In genomic region chr12:67426067-67426466, GRCh38 we compare ENCODE assay signal across 12 cellular contexts.
DNase-seq lines count a peak whose midpoint lies in the region; ATAC-seq, FAIRE-seq and TF ChIP-seq lines count a peak whose summit lies in the region.
"Had no signal": no experiment of that assay in that cellular context is flagged by ENCODE, and none has a peak within 500 bp of the region (broad histone marks: within the 10 kb centered on the region; RNA-seq: fewer than 3 reads in every experiment).

No MANE protein-coding gene starts in this region.

- TF ChIP-seq EP300 in gastroesophageal sphincter (IDR thresholded peaks at IDR 0.05) = no peak

- peak overlapping the region; percentile 54 to 64 for H3K27ac ChIP-seq in small intestine (ENCODE audit: low read depth in 1 of 2, low read length in 1 of 2)
- H3K27ac ChIP-seq in gastroesophageal sphincter = no peak overlapping the region
- H3K27ac ChIP-seq: 22Rv1, VCaP had no signal

- H3K36me3 ChIP-seq in small intestine (ENCODE audit: control insufficient read depth in 2 of 2, insufficient read depth in 2 of 2, low read length in 2 of 2) (no peaks in the 10 kb centered on the region), gastroesophageal sphincter (no peaks in the 10 kb centered on the region)

- TF ChIP-seq CTCF in gastroesophageal sphincter (IDR thresholded peaks at IDR 0.05) = no peak

- DNase-seq in NCI-H1092 treated with DMSO at 0.1 percent for 48 hours (lab: John Stamatoyannopoulos, UW) = peak; percentile 9
- DNase-seq in NCI-H1092 (lab: John Stamatoyannopoulos, UW) = no peak
- DNase-seq in NCI-H345 treated with DMSO at 0.1 percent for 48 hours (lab: John Stamatoyannopoulos, UW; ENCODE audit: unreplicated experiment) = peak; percentile 99
- peak; percentile 93 for DNase-seq in fibroblast of gingiva (ENCODE audit: low read depth)
- DNase-seq in small intestine = peak; percentile 75
- DNase-seq in NCI-H1930 (lab: John Stamatoyannopoulos, UW) = no peak

- ATAC-seq in HG02938 (IDR thresholded peaks at IDR 0.05; ENCODE audit: unreplicated experiment) = no peak
- no peak for ATAC-seq in gastroesophageal sphincter

- H3K4me3 ChIP-seq in small intestine (ENCODE audit: low read depth in 1 of 2, low read length in 2 of 2) (no peak overlapping the region), gastroesophageal sphincter (no peak overlapping the region)
- H3K4me3 ChIP-seq: lung had no signal

- peaks cover 18 to 21% of the 10 kb centered on the region in 2 donors for H3K4me1 ChIP-seq in small intestine (ENCODE audit: control insufficient read depth in 2 of 2, insufficient read depth in 1 of 2, low read depth in 1 of 2, low read length in 1 of 2)
- H3K4me1 ChIP-seq in gastroesophageal sphincter = peaks cover 0 to 14% (median 0%) of the 10 kb centered on the region in 3 donors

- no peak for FAIRE-seq in small intestine (lab: Jason Lieb, UNC)
- FAIRE-seq: GM18507 had no signal

- H3K27me3 ChIP-seq in small intestine (ENCODE audit: control insufficient read depth in 2 of 2, insufficient read depth in 2 of 2, low read length in 2 of 2) (no peaks in the 10 kb centered on the region), gastroesophageal sphincter (no peaks in the 10 kb centered on the region)

- no peaks in the 10 kb centered on the region for H3K9me3 ChIP-seq in small intestine (ENCODE audit: control insufficient read depth, low read depth)
- no peaks in the 10 kb centered on the region for H3K9me3 ChIP-seq in gastroesophageal sphincter

- WGBS in small intestine, 3 donors = 8 to 45% (median 33%) methylated on average over 2 of the region's 2 CpGs
- 50 to 75% methylated on average over 1 to 2 of the region's 2 CpGs for WGBS in gastroesophageal sphincter (ENCODE audit: low coverage in 1 of 2), 2 donors

- no peak for TF ChIP-seq POLR2A in gastroesophageal sphincter (IDR thresholded peaks at IDR 0.05)

Comparison
In these comparisons a context has a peak if more than half of its experiments do, and no peak if none do; other contexts are left out.
1. DNase-seq: peak in NCI-H1092 treated with DMSO at 0.1 percent for 48 hours (single experiment), NCI-H345 treated with DMSO at 0.1 percent for 48 hours (single experiment), fibroblast of gingiva (single experiment) and small intestine (single experiment); none in NCI-H1092 (single experiment) and NCI-H1930 (0 of 2).
2. H3K27ac ChIP-seq: peak in small intestine (2 of 2); none in gastroesophageal sphincter (0 of 4).